In genomic region chr12:72203764-72204335, GRCh38 we compare ENCODE assay signal across 20 cellular contexts.
DNase-seq lines count a peak whose midpoint lies in the region; ATAC-seq and TF ChIP-seq lines count a peak whose summit lies in the region.
"Had no signal": no experiment of that assay in that cellular context is flagged by ENCODE, and none has a peak within 500 bp of the region (broad histone marks: within the 10 kb centered on the region; RNA-seq: fewer than 3 reads in every experiment).

No MANE protein-coding gene starts in this region.

- in situ Hi-C loops in mammary epithelial cell (cut with MboI; ENCODE audit: low sequenced_read_pairs in 2 of 2), result no loop called here

- no peak overlapping the region for H3K9ac ChIP-seq in mammary epithelial cell (ENCODE audit: insufficient read depth, low read length)

- dilution Hi-C loops in mammary epithelial cell (cut with HindIII; ENCODE audit: low sequenced_read_pairs), result no loop called here

- H3K4me1 ChIP-seq in OCI-LY7 (ENCODE audit: insufficient read depth, low read length, poor library complexity, severe bottlenecking) (no peaks in the 10 kb centered on the region), mammary epithelial cell (ENCODE audit: insufficient read depth, low read length) (no peaks in the 10 kb centered on the region)
- H3K4me1 ChIP-seq: BE2C, Caco-2 had no signal

- no peaks in the 10 kb centered on the region for H3K9me3 Mint-ChIP-seq in activated T-cell treated with anti-CD3 and anti-CD28 coated beads, Interleukin-2, amount 50 U/mL, for 24 hours

- H4K20me1 ChIP-seq in OCI-LY7 (ENCODE audit: insufficient read depth, low read length) (no peaks in the 10 kb centered on the region), mammary epithelial cell (ENCODE audit: insufficient read depth, low read length) (no peaks in the 10 kb centered on the region)

- H3K4me1 Mint-ChIP-seq in activated T-cell treated with anti-CD3 and anti-CD28 coated beads, Interleukin-2, amount 50 U/mL, for 24 hours (ENCODE audit: low read depth), result no peaks in the 10 kb centered on the region
- H3K4me1 Mint-ChIP-seq: CD4-positive, CD25-positive, alpha-beta regulatory T cell; T-cell had no signal

- H3K36me3 ChIP-seq in OCI-LY7 (ENCODE audit: insufficient read depth, low read length) (no peaks in the 10 kb centered on the region), mammary epithelial cell (ENCODE audit: insufficient read depth, low read length) (no peaks in the 10 kb centered on the region)
- H3K36me3 ChIP-seq: BE2C had no signal

- WGBS in mammary epithelial cell (ENCODE audit: low coverage, missing lambda C conversion rate), result 86% methylated on average over 5 of the region's 5 CpGs

- H3K9me2 ChIP-seq in OCI-LY7 (ENCODE audit: insufficient read depth, low read length), result no peaks in the 10 kb centered on the region

- H2AFZ ChIP-seq in OCI-LY7 (ENCODE audit: low read length), result no peak overlapping the region
- H2AFZ ChIP-seq in mammary epithelial cell (ENCODE audit: low read depth, low read length), result no peak overlapping the region

- H3K27me3 ChIP-seq in mammary epithelial cell (ENCODE audit: insufficient read depth, low read length), result no peaks in the 10 kb centered on the region
- H3K27me3 ChIP-seq: BE2C had no signal

- ATAC-seq in GM18858 (IDR thresholded peaks at IDR 0.05; ENCODE audit: unreplicated experiment) (peak; percentile 61), HG02588 (IDR thresholded peaks at IDR 0.05; ENCODE audit: unreplicated experiment) (peak; percentile 68), HG02973 (IDR thresholded peaks at IDR 0.05; ENCODE audit: unreplicated experiment) (peak; percentile 57)
- ATAC-seq: HCT116, Right ventricle myocardium inferior, T-cell had no signal

- BruUV-seq in OCI-LY7 (replicated peaks; lab: Mats Ljungman, UMichigan) (no TSS peak), mammary epithelial cell (replicated peaks; lab: Mats Ljungman, UMichigan) (no TSS peak)

- no peak overlapping the region for H3K4me3 ChIP-seq in OCI-LY7 (ENCODE audit: low read depth, low read length, poor library complexity, severe bottlenecking)
- no peak overlapping the region for H3K4me3 ChIP-seq in mammary epithelial cell (replicated peaks in 1 of 3; ENCODE audit: insufficient read depth in 1 of 3, low read depth in 2 of 3, low read length in 3 of 3)

- H3K27ac ChIP-seq in OCI-LY7 (ENCODE audit: low read depth, low read length, poor library complexity, severe bottlenecking), result no peak overlapping the region
- no peak overlapping the region for H3K27ac ChIP-seq in mammary epithelial cell (ENCODE audit: insufficient read depth, low read depth, low read length)

- H3K27ac Mint-ChIP-seq in activated T-cell treated with anti-CD3 and anti-CD28 coated beads, Interleukin-2, amount 50 U/mL, for 24 hours, result no peak overlapping the region
- H3K27ac Mint-ChIP-seq: CD4-positive, CD25-positive, alpha-beta regulatory T cell; T-cell had no signal

- H3K4me3 Mint-ChIP-seq in activated T-cell treated with anti-CD3 and anti-CD28 coated beads, Interleukin-2, amount 50 U/mL, for 24 hours, result no peak overlapping the region
- H3K4me3 Mint-ChIP-seq: CD4-positive, CD25-positive, alpha-beta regulatory T cell; T-cell had no signal

- POLR2A ChIA-PET in OCI-LY7 (lab: Charles Lee), result interaction anchor here (0.6 kb wide), 1 partner anchor 43 kb away, joined by 5 read pairs; no protein-coding TSS in a partner anchor

- intact Hi-C loops in OCI-LY7 (cut with micrococcal nuclease; ENCODE audit: unreplicated experiment), result no loop called here
- intact Hi-C loops in mammary epithelial cell (cut with micrococcal nuclease), result no loop called here

- H3K4me2 ChIP-seq in OCI-LY7 (ENCODE audit: low read length), result no peak overlapping the region
- H3K4me2 ChIP-seq in mammary epithelial cell (ENCODE audit: insufficient read depth, low read depth, low read length), result no peak overlapping the region

- H3K27me3 Mint-ChIP-seq in activated T-cell treated with anti-CD3 and anti-CD28 coated beads, Interleukin-2, amount 50 U/mL, for 24 hours, result no peaks in the 10 kb centered on the region
- H3K27me3 Mint-ChIP-seq: CD4-positive, CD25-positive, alpha-beta regulatory T cell; T-cell had no signal

- H3K79me2 ChIP-seq in OCI-LY7 (ENCODE audit: insufficient read depth, low read depth, low read length) (no peaks in the 10 kb centered on the region), mammary epithelial cell (ENCODE audit: insufficient read depth, low read length) (no peaks in the 10 kb centered on the region)

- H3K9me3 ChIP-seq in OCI-LY7 (ENCODE audit: low read length) (0 out of 2 replicates have a peak, but pooled peaks cover 7% of the 10 kb centered on the region), mammary epithelial cell (replicated peaks; ENCODE audit: insufficient read depth, low read length) (no peaks in the 10 kb centered on the region)
- H3K9me3 ChIP-seq: BE2C, Caco-2 had no signal

- TF ChIP-seq CTCF in OCI-LY7 (conservative IDR thresholded peaks at IDR 0.05; ENCODE audit: low read length) (no peak), mammary epithelial cell (conservative IDR thresholded peaks at IDR 0.05 in 1 of 2, IDR thresholded peaks at IDR 0.05 in 1 of 2; ENCODE audit: extremely low read depth in 1 of 2, insufficient read depth in 1 of 2, low read depth in 1 of 2, low read length in 2 of 2) (no peak)

- CTCF ChIA-PET in OCI-LY7 (lab: Charles Lee; ENCODE audit: unreplicated experiment) (no interaction called here), mammary epithelial cell (lab: Charles Lee; ENCODE audit: low non-redundant PET) (no interaction called here)

- DNase-seq in NCI-H226, result peak; percentile 7
- DNase-seq in SW480 (ENCODE audit: low spot score), result no peak
- DNase-seq in activated T-cell treated with anti-CD3 and anti-CD28 coated beads, Interleukin-2, amount 50 U/mL, for 24 hours, result no peak
- DNase-seq in OCI-LY7 (ENCODE audit: low spot score), result no peak
- DNase-seq in mammary epithelial cell, result no peak
- DNase-seq: BE2C; Caco-2; CD4-positive, CD25-positive, alpha-beta regulatory T cell; GOT3; KBM-7; NCI-H1105; NCI-H2081; NCI-H2171 treated with DMSO at 0.1 percent for 48 hours; T-cell; T-helper 9 cell had no signal

- H3K36me3 Mint-ChIP-seq in activated T-cell treated with anti-CD3 and anti-CD28 coated beads, Interleukin-2, amount 50 U/mL, for 24 hours (ENCODE audit: low read depth), result no peaks in the 10 kb centered on the region
- H3K36me3 Mint-ChIP-seq: CD4-positive, CD25-positive, alpha-beta regulatory T cell; T-cell had no signal
